ENCODE assay signal across 8 cellular contexts in the genomic region with DNA sequence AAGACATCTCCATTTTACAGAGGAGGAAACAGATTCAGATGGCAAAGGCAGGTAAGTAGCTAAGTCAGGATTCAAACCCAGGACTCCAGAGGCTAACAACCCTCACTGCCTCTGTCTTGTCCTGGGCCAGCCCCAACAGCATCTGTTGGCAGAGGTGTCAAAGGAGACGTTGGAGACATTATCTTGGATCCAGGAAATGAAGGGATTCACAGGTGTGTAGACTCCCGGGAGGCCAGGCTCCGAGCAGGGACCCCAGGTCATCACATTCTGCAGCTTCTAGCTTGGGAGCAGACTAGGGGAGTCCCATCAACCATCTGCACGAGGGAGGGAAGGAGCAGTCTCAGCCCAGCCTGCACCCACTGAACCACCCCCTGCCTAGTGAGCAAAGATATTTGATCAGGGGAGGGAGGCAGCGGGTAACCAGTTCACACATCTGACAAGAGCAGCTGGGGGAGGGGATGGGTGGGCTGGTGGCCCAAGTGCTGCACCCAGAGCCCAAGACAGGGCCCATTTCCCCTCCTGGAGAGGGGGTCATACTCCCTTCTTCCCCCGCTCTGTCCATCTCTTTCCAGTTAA. TPM values are rescaled to one million over a fixed set of nuclear protein-coding genes. Genes with fewer than 3 reads are reported as not detected.
DNase-seq lines count a peak whose midpoint lies in the region; ATAC-seq and TF ChIP-seq lines count a peak whose summit lies in the region.

No MANE protein-coding gene starts in this region.

- H3K36me3 Mint-ChIP-seq in type B pancreatic cell, result peaks cover under 1% of the 10 kb centered on the region

- peaks cover 13% of the 10 kb centered on the region for H3K4me1 Mint-ChIP-seq in type B pancreatic cell (ENCODE audit: unreplicated experiment)

- TF ChIP-seq CTCF in PC-3 (conservative IDR thresholded peaks at IDR 0.05; ENCODE audit: low read depth, low read length) (no peak), type B pancreatic cell (conservative IDR thresholded peaks at IDR 0.05) (no peak), ascending aorta (IDR thresholded peaks at IDR 0.05) (no peak)

- no peaks in the 10 kb centered on the region for H3K36me3 ChIP-seq in PC-3 (ENCODE audit: low read depth, low read length)
- H3K36me3 ChIP-seq in iPS-18a (ENCODE audit: control insufficient read depth, low read depth, low read length), result no peaks in the 10 kb centered on the region
- H3K36me3 ChIP-seq in ascending aorta, result no peaks in the 10 kb centered on the region

- H3K9me3 Mint-ChIP-seq in type B pancreatic cell, result no peaks in the 10 kb centered on the region

- H3K27me3 Mint-ChIP-seq in type B pancreatic cell, result no peaks in the 10 kb centered on the region

- no peaks in the 10 kb centered on the region for H4K20me1 ChIP-seq in PC-3 (ENCODE audit: low read length)

- ATAC-seq in Right ventricle myocardium superior (ENCODE audit: poor library complexity) (no peak), Right ventricle myocardium inferior (no peak), PC-3 (no peak), esophagus mucosa (no peak)

- H3K27ac Mint-ChIP-seq in type B pancreatic cell, result no peak overlapping the region

- H3K27ac ChIP-seq in PC-3 (ENCODE audit: low read length) (no peak overlapping the region), iPS-18a (ENCODE audit: low read length) (no peak overlapping the region), ascending aorta (no peak overlapping the region)

- H3K4me2 ChIP-seq in PC-3 (ENCODE audit: low read length), result peak overlapping the region; percentile 89

- POLR2A ChIA-PET in PC-3 (lab: Charles Lee; ENCODE audit: unreplicated experiment), result interaction anchor here (1.0 kb wide), 1 partner anchor 41 kb away, joined by 5 read pairs; no protein-coding TSS in a partner anchor

- peak overlapping the region; percentile 87 for H2AFZ ChIP-seq in PC-3 (ENCODE audit: low read length)

- TSS peak; percentile 35 for BruUV-seq in PC-3 (replicated peaks; lab: Mats Ljungman, UMichigan)

- no peaks in the 10 kb centered on the region for H3F3A ChIP-seq in PC-3 (ENCODE audit: low read length, unreplicated experiment)

- intact Hi-C loops in Right ventricle myocardium superior (cut with DNase I) (loop anchor here (2.0 to 5.0 kb wide), 2 partner anchors 83 to 399 kb away; no protein-coding TSS in a partner anchor), Right ventricle myocardium inferior (cut with DNase I) (loop anchor here (5.0 kb wide), 1 partner anchor 404 kb away; no protein-coding TSS in a partner anchor), PC-3 (cut with micrococcal nuclease) (loop anchor here (1.0 to 10.0 kb wide), 3 partner anchors 14 to 401 kb away; no protein-coding TSS in a partner anchor), ascending aorta (cut with DNase I) (loop anchor here (1.0 to 5.0 kb wide), 4 partner anchors 49 to 403 kb away; a partner anchor contains a TSS)

- no peaks in the 10 kb centered on the region for H3K9me3 ChIP-seq in PC-3 (ENCODE audit: low read length)
- H3K9me3 ChIP-seq in iPS-18a (ENCODE audit: control insufficient read depth, low read depth, low read length), result no peaks in the 10 kb centered on the region
- no peaks in the 10 kb centered on the region for H3K9me3 ChIP-seq in ascending aorta

- DNase-seq in Right ventricle myocardium superior (peak; percentile 38), Right ventricle myocardium inferior (ENCODE audit: missing footprints) (no peak), PC-3 (no peak), type B pancreatic cell (ENCODE audit: extremely low spot score, unreplicated experiment) (no peak), NCI-H446 treated with DMSO at 0.1 percent for 48 hours (lab: John Stamatoyannopoulos, UW) (no peak), ascending aorta (ENCODE audit: low spot score in 2 of 2) (no peak)

- peaks cover 4% of the 10 kb centered on the region for H3K79me2 ChIP-seq in PC-3 (ENCODE audit: low read length)

- peaks cover 10% of the 10 kb centered on the region for H3K4me1 ChIP-seq in PC-3 (ENCODE audit: insufficient read depth, low read length)
- peaks cover 4% of the 10 kb centered on the region for H3K4me1 ChIP-seq in iPS-18a (ENCODE audit: control insufficient read depth, low read depth, low read length)
- H3K4me1 ChIP-seq in ascending aorta, result no peaks in the 10 kb centered on the region

- no peaks in the 10 kb centered on the region for H3K9me2 ChIP-seq in PC-3 (replicated peaks; ENCODE audit: low read length)

- H3K4me3 Mint-ChIP-seq in type B pancreatic cell, result peak overlapping the region; percentile 96

- CTCF ChIA-PET in PC-3 (lab: Charles Lee), result interaction anchor here (1.1 to 1.6 kb wide), 6 partner anchors 10 to 399 kb away, joined by 3 to 17 read pairs (median 9); a partner anchor contains a TSS

- peak overlapping the region; percentile 79; the same call in 1 of the 2 replicates for H3K4me3 ChIP-seq in PC-3 (ENCODE audit: low read length)
- H3K4me3 ChIP-seq in iPS-18a (ENCODE audit: low read length), result peak overlapping the region; percentile 82
- H3K4me3 ChIP-seq in ascending aorta, result no peak overlapping the region

- H3K9ac ChIP-seq in PC-3 (ENCODE audit: low read length), result 0 out of 2 replicates have a peak overlapping the region, but pooled peaks have one; percentile 77
- H3K9ac ChIP-seq in iPS-18a (ENCODE audit: low read length), result no peak overlapping the region

- H3K27me3 ChIP-seq in PC-3 (ENCODE audit: low read length) (no peaks in the 10 kb centered on the region), iPS-18a (ENCODE audit: control insufficient read depth, insufficient read depth, low read length) (no peaks in the 10 kb centered on the region), ascending aorta (no peaks in the 10 kb centered on the region)

RNA-seq across cellular contexts. Expression of a gene that starts 1.0 kb away (rescaled TPM):
- total RNA-seq in Right ventricle myocardium superior (6.8 TPM), Right ventricle myocardium inferior (5.3 TPM), PC-3 (2014; rRNA removed) (42.8 and 48.0 TPM in 2 replicates), type B pancreatic cell (ENCODE audit: low replicate concordance) (13.8 and 23.2 TPM in 2 replicates), esophagus mucosa (12.7 TPM), ascending aorta (49.1 TPM)

RNA-seq across cellular contexts. Expression of a gene that starts 14.8 kb away (rescaled TPM):
- 13.9 TPM for total RNA-seq in Right ventricle myocardium superior
- total RNA-seq in Right ventricle myocardium inferior, result 13.0 TPM
- 9.8 and 18.5 TPM in 2 replicates for total RNA-seq in PC-3 (2014; rRNA removed)
- 32.1 and 44.3 TPM in 2 replicates for total RNA-seq in type B pancreatic cell (ENCODE audit: low replicate concordance)
- total RNA-seq in esophagus mucosa, result 35.2 TPM
- 146 TPM for total RNA-seq in ascending aorta

RNA-seq across cellular contexts. Expression of a gene that starts 23.4 kb away (rescaled TPM):
- total RNA-seq in Right ventricle myocardium superior, result 42.9 TPM
- total RNA-seq in Right ventricle myocardium inferior, result 53.5 TPM
- not detected in 2 replicates for total RNA-seq in PC-3 (2014; rRNA removed)
- total RNA-seq in type B pancreatic cell (ENCODE audit: low replicate concordance), result 2.6 and 18.0 TPM in 2 replicates
- 5.2 TPM for total RNA-seq in esophagus mucosa
- 280 TPM for total RNA-seq in ascending aorta

RNA-seq across cellular contexts. Expression of a gene that starts 47.5 kb away (rescaled TPM):
- 2.2 TPM for total RNA-seq in Right ventricle myocardium superior
- 3.5 TPM for total RNA-seq in Right ventricle myocardium inferior
- 0.18 and 1.0 TPM in 2 replicates for total RNA-seq in PC-3 (2014; rRNA removed)
- total RNA-seq in type B pancreatic cell (ENCODE audit: low replicate concordance), result 0.60 and 1.2 TPM in 2 replicates
- 1.1 TPM for total RNA-seq in esophagus mucosa
- 0.53 TPM for total RNA-seq in ascending aorta

Comparison
In these comparisons a context has a peak if more than half of its experiments do, and no peak if none do; other contexts are left out.
1. H3K4me3 ChIP-seq: peak in PC-3 (single experiment) and iPS-18a (single experiment); none in ascending aorta (0 of 2).